Comparison of ENCODE assay signal across 19 cellular contexts in genomic region chr14:72790887-72791566, GRCh38.
A peak's percentile ranks its signal among the peaks of the same experiment; 100 is the strongest.
DNase-seq lines count a peak whose midpoint lies in the region; TF ChIP-seq lines count a peak whose summit lies in the region.
"Had no signal": no experiment of that assay in that cellular context is flagged by ENCODE, and none has a peak within 500 bp of the region (broad histone marks: within the 10 kb centered on the region; RNA-seq: fewer than 3 reads in every experiment).

No MANE protein-coding gene starts in this region.

- H3K4me1 Mint-ChIP-seq in T-helper 1 cell treated with Interleukin-12 subunit alpha and Interleukin-12 subunit beta and Interleukin-4 antibody, amounts not matched to agents 30 μg/mL and 1 μg/mL, for 36 hours (ENCODE audit: low read depth), result peaks cover 9% of the 10 kb centered on the region

- no peaks in the 10 kb centered on the region for H3K9me3 Mint-ChIP-seq in T-helper 1 cell treated with Interleukin-12 subunit alpha and Interleukin-12 subunit beta and Interleukin-4 antibody, amounts not matched to agents 30 μg/mL and 1 μg/mL, for 36 hours
- H3K9me3 Mint-ChIP-seq: mesothelial cell of epicardium, type B pancreatic cell had no signal

- no peaks in the 10 kb centered on the region for H3K36me3 Mint-ChIP-seq in T-helper 1 cell treated with Interleukin-12 subunit alpha and Interleukin-12 subunit beta and Interleukin-4 antibody, amounts not matched to agents 30 μg/mL and 1 μg/mL, for 36 hours (ENCODE audit: low read depth)
- H3K36me3 Mint-ChIP-seq: mesothelial cell of epicardium, type B pancreatic cell had no signal

- POLR2A ChIA-PET in HEK293T (lab: Yijun Ruan, JAX), result no interaction called here

- H3K4me3 Mint-ChIP-seq in T-helper 1 cell treated with Interleukin-12 subunit alpha and Interleukin-12 subunit beta and Interleukin-4 antibody, amounts not matched to agents 30 μg/mL and 1 μg/mL, for 36 hours, result no peak overlapping the region
- H3K4me3 Mint-ChIP-seq: mesothelial cell of epicardium, type B pancreatic cell had no signal

- no peak for DNase-seq in T-helper 1 cell
- DNase-seq in globus pallidus (ENCODE audit: low spot score), result peak; percentile 68
- DNase-seq in myocyte (ENCODE audit: low read depth), result peak; percentile 69
- no peak for DNase-seq in HEK293T (ENCODE audit: extremely low spot score)
- DNase-seq in SW480 (ENCODE audit: low spot score), result no peak
- no peak for DNase-seq in activated naive CD4-positive, alpha-beta T cell treated with anti-CD3 and anti-CD28 coated beads, Interleukin-2, amount 50 U/mL, for 16 hours
- DNase-seq: activated CD4-positive, alpha-beta T cell treated with anti-CD3 and anti-CD28 coated beads for 1 hour; activated gamma-delta T cell treated with Interleukin-2 at 50 U/mL for 16 hours; dermis blood vessel endothelial cell; NCI-H1930; NCI-H446; SHP77 treated with DMSO at 0.1 percent for 48 hours; stimulated activated CD4-positive, alpha-beta T cell treated with anti-CD3 and anti-CD28 coated beads, Interleukin-2, amount 100 ng/mL, for 48 hours had no signal

- H3K27me3 Mint-ChIP-seq in T-helper 1 cell treated with Interleukin-12 subunit alpha and Interleukin-12 subunit beta and Interleukin-4 antibody, amounts not matched to agents 30 μg/mL and 1 μg/mL, for 36 hours (ENCODE audit: low read depth), result no peaks in the 10 kb centered on the region
- H3K27me3 Mint-ChIP-seq: type B pancreatic cell had no signal

- H3K27ac Mint-ChIP-seq in T-helper 1 cell treated with Interleukin-12 subunit alpha and Interleukin-12 subunit beta and Interleukin-4 antibody, amounts not matched to agents 30 μg/mL and 1 μg/mL, for 36 hours, result peak overlapping the region; percentile 32
- H3K27ac Mint-ChIP-seq: mesothelial cell of epicardium, type B pancreatic cell had no signal

- peak overlapping the region; percentile 69 for H3K27ac ChIP-seq in temporal lobe (ENCODE audit: low read depth, low read length)
- H3K27ac ChIP-seq: 22Rv1, C4-2B had no signal

- CTCF ChIA-PET in HEK293T (lab: Yijun Ruan, JAX), result interaction anchor here (0.6 kb wide), 1 partner anchor 29 kb away, joined by 3 read pairs; no protein-coding TSS in a partner anchor

TF ChIP-seq in HEK293T, 16 proteins besides CTCF, POLR2A, EP300 and RAD21:
- no peak for TF ChIP-seq ZNF384 (IDR thresholded peaks at IDR 0.05)
- TF ChIP-seq FOXA1 (IDR thresholded peaks at IDR 0.05), result no peak
- TF ChIP-seq TARDBP (IDR thresholded peaks at IDR 0.05), result no peak
- no peak for TF ChIP-seq ELF4 (IDR thresholded peaks at IDR 0.05)
- no peak for TF ChIP-seq SUZ12 (IDR thresholded peaks at IDR 0.05)
- TF ChIP-seq L3MBTL2 (conservative IDR thresholded peaks at IDR 0.05), result no peak
- TF ChIP-seq FOXM1 (IDR thresholded peaks at IDR 0.05; ENCODE audit: borderline replicate concordance), result no peak
- no peak for TF ChIP-seq FOXK2 (IDR thresholded peaks at IDR 0.05)
- TF ChIP-seq NFRKB (IDR thresholded peaks at IDR 0.05), result no peak
- no peak for TF ChIP-seq ARNT (IDR thresholded peaks at IDR 0.05)

Comparison
In these comparisons a context has a peak if more than half of its experiments do, and no peak if none do; other contexts are left out.
1. DNase-seq: peak in globus pallidus (single experiment) and myocyte (single experiment); none in T-helper 1 cell (0 of 5), HEK293T (single experiment), SW480 (single experiment) and activated naive CD4-positive, alpha-beta T cell treated with anti-CD3 and anti-CD28 coated beads, Interleukin-2, amount 50 U/mL, for 16 hours (single experiment).